ENCODE assay signal across 9 cellular contexts in the genomic region with DNA sequence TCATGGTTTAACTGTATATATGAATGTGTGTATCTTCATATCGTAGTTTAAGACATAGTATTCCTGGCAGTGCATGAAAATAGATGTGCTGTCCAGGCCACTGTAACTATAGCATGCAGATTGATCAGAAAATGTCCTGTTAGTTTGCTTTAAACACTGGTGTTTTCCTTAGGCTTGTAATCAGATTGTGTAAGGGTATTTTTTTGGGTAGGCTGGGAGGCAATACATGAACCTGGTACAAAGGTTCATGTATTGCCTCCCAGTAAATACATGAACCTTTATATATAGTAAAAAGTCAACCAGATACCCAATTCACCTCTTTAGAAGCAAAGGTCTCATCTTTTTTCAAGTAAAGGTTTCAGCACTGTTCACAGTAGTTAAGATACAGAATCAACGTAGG. TPM values are rescaled to one million over a fixed set of nuclear protein-coding genes. Genes with fewer than 3 reads are reported as not detected.
A peak's percentile ranks its signal among the peaks of the same experiment; 100 is the strongest.
DNase-seq lines count a peak whose midpoint lies in the region; ATAC-seq and TF ChIP-seq lines count a peak whose summit lies in the region.
"Had no signal": no experiment of that assay in that cellular context is flagged by ENCODE, and none has a peak within 500 bp of the region (broad histone marks: within the 10 kb centered on the region; RNA-seq: fewer than 3 reads in every experiment).

No MANE protein-coding gene starts in this region.

- peak overlapping the region in 2 of 4 donors; percentile 98 to 99 for H3K27ac ChIP-seq in transverse colon

- H3K4me3 ChIP-seq in iPS-15b (ENCODE audit: low read depth, low read length) (peak overlapping the region; percentile 99), transverse colon (peak overlapping the region in 2 of 4 donors; percentile 88 to 93)

- intact Hi-C loops in transverse colon (cut with DNase I; ENCODE audit: low total_unique reads), result no loop called here

- in situ Hi-C loops in transverse colon (cut with MboI; ENCODE audit: low pct_ligation_motif_present in 1 of 4, low pct_unique_long_range_greater_than_20kb in 1 of 4, low sequenced_read_pairs in 3 of 4), result no loop called here

- H3K36me3 ChIP-seq in iPS-15b (ENCODE audit: control insufficient read depth, insufficient read depth, low read length) (no peaks in the 10 kb centered on the region), transverse colon (no peaks in the 10 kb centered on the region)

- H3K4me1 Mint-ChIP-seq in T-helper 1 cell treated with Interleukin-12 subunit alpha and Interleukin-12 subunit beta and Interleukin-4 antibody, amounts not matched to agents 30 μg/mL and 1 μg/mL, for 36 hours (ENCODE audit: low read depth), result peaks cover 34% of the 10 kb centered on the region
- peaks cover 41% of the 10 kb centered on the region for H3K4me1 Mint-ChIP-seq in activated CD8-positive, alpha-beta T cell treated with anti-CD3 and anti-CD28 coated beads, Interleukin-2, amount 10 ng/mL, durations not matched to agents 7 days and 5 days (ENCODE audit: low read depth)
- H3K4me1 Mint-ChIP-seq in stimulated activated memory B cell treated with anti-CD40 and anti-IgM and Interleukin-4, amounts not matched to agents 10 μg/mL and 1 μg/mL and 100 μg/mL, for 72 hours, result peaks cover 50% of the 10 kb centered on the region

- peaks cover 7% of the 10 kb centered on the region for H3K36me3 Mint-ChIP-seq in T-helper 1 cell treated with Interleukin-12 subunit alpha and Interleukin-12 subunit beta and Interleukin-4 antibody, amounts not matched to agents 30 μg/mL and 1 μg/mL, for 36 hours (ENCODE audit: low read depth)
- peaks cover 16% of the 10 kb centered on the region for H3K36me3 Mint-ChIP-seq in activated CD8-positive, alpha-beta T cell treated with anti-CD3 and anti-CD28 coated beads, Interleukin-2, amount 10 ng/mL, durations not matched to agents 7 days and 5 days (ENCODE audit: low read depth)
- peaks cover 9% of the 10 kb centered on the region for H3K36me3 Mint-ChIP-seq in stimulated activated memory B cell treated with anti-CD40 and anti-IgM and Interleukin-4, amounts not matched to agents 10 μg/mL and 1 μg/mL and 100 μg/mL, for 72 hours

- H3K9me3 ChIP-seq in iPS-15b (ENCODE audit: control insufficient read depth, insufficient read depth, low read length) (no peaks in the 10 kb centered on the region), transverse colon (no peaks in the 10 kb centered on the region)

- peak overlapping the region; percentile 96 for H3K27ac Mint-ChIP-seq in T-helper 1 cell treated with Interleukin-12 subunit alpha and Interleukin-12 subunit beta and Interleukin-4 antibody, amounts not matched to agents 30 μg/mL and 1 μg/mL, for 36 hours
- peak overlapping the region; percentile 17 for H3K27ac Mint-ChIP-seq in activated CD8-positive, alpha-beta T cell treated with anti-CD3 and anti-CD28 coated beads, Interleukin-2, amount 10 ng/mL, durations not matched to agents 7 days and 5 days
- H3K27ac Mint-ChIP-seq in stimulated activated memory B cell treated with anti-CD40 and anti-IgM and Interleukin-4, amounts not matched to agents 10 μg/mL and 1 μg/mL and 100 μg/mL, for 72 hours, result no peak overlapping the region

- H3K4me1 ChIP-seq in iPS-15b (ENCODE audit: control insufficient read depth, insufficient read depth, low read length) (no peaks in the 10 kb centered on the region), transverse colon (peaks cover 10 to 49% (median 18%) of the 10 kb centered on the region in 4 donors)

- H3K27me3 Mint-ChIP-seq in T-helper 1 cell treated with Interleukin-12 subunit alpha and Interleukin-12 subunit beta and Interleukin-4 antibody, amounts not matched to agents 30 μg/mL and 1 μg/mL, for 36 hours (ENCODE audit: low read depth), result no peaks in the 10 kb centered on the region
- H3K27me3 Mint-ChIP-seq in activated CD8-positive, alpha-beta T cell treated with anti-CD3 and anti-CD28 coated beads, Interleukin-2, amount 10 ng/mL, durations not matched to agents 7 days and 5 days (ENCODE audit: low read depth), result no peaks in the 10 kb centered on the region
- H3K27me3 Mint-ChIP-seq in stimulated activated memory B cell treated with anti-CD40 and anti-IgM and Interleukin-4, amounts not matched to agents 10 μg/mL and 1 μg/mL and 100 μg/mL, for 72 hours, result no peaks in the 10 kb centered on the region

- no peak overlapping the region for H3K9ac ChIP-seq in iPS-15b (ENCODE audit: low read depth, low read length)

- CTCF ChIA-PET in activated CD8-positive, alpha-beta T cell treated with anti-CD3 and anti-CD28 coated beads, Interleukin-2, amount 10 ng/mL, durations not matched to agents 7 days and 5 days (lab: Charles Lee), result no interaction called here

- TF ChIP-seq POLR2A in transverse colon (IDR thresholded peaks at IDR 0.05), result no peak

- DNase-seq in T-helper 1 cell (no peak), transverse colon (no peak), nucleus accumbens (lab: John Stamatoyannopoulos, UW) (no peak)
- no peak for DNase-seq in activated CD8-positive, alpha-beta T cell treated with anti-CD3 and anti-CD28 coated beads, Interleukin-2, amount 10 ng/mL, durations not matched to agents 7 days and 5 days
- DNase-seq: activated CD4-positive, alpha-beta T cell treated with anti-CD3 and anti-CD28 coated beads for 1 hour had no signal

- ATAC-seq in activated CD8-positive, alpha-beta T cell treated with anti-CD3 and anti-CD28 coated beads, Interleukin-2, amount 10 ng/mL, durations not matched to agents 7 days and 5 days, result no peak
- ATAC-seq in stimulated activated memory B cell treated with anti-CD40 and anti-IgM and Interleukin-4, amounts not matched to agents 10 μg/mL and 1 μg/mL and 100 μg/mL, for 72 hours, result no peak
- no peak for ATAC-seq in HG03045 (IDR thresholded peaks at IDR 0.05; ENCODE audit: unreplicated experiment)

- WGBS in transverse colon (ENCODE audit: low coverage in 1 of 2), 2 donors, result 75 to 76% methylated on average over 2 of the region's 2 CpGs

- no peak for TF ChIP-seq EP300 in transverse colon (IDR thresholded peaks at IDR 0.05; ENCODE audit: low read depth)

- H3K9me3 Mint-ChIP-seq in T-helper 1 cell treated with Interleukin-12 subunit alpha and Interleukin-12 subunit beta and Interleukin-4 antibody, amounts not matched to agents 30 μg/mL and 1 μg/mL, for 36 hours, result no peaks in the 10 kb centered on the region
- no peaks in the 10 kb centered on the region for H3K9me3 Mint-ChIP-seq in activated CD8-positive, alpha-beta T cell treated with anti-CD3 and anti-CD28 coated beads, Interleukin-2, amount 10 ng/mL, durations not matched to agents 7 days and 5 days (ENCODE audit: insufficient read depth)
- no peaks in the 10 kb centered on the region for H3K9me3 Mint-ChIP-seq in stimulated activated memory B cell treated with anti-CD40 and anti-IgM and Interleukin-4, amounts not matched to agents 10 μg/mL and 1 μg/mL and 100 μg/mL, for 72 hours

- H3K4me3 Mint-ChIP-seq in T-helper 1 cell treated with Interleukin-12 subunit alpha and Interleukin-12 subunit beta and Interleukin-4 antibody, amounts not matched to agents 30 μg/mL and 1 μg/mL, for 36 hours, result peak overlapping the region; percentile 95
- H3K4me3 Mint-ChIP-seq in activated CD8-positive, alpha-beta T cell treated with anti-CD3 and anti-CD28 coated beads, Interleukin-2, amount 10 ng/mL, durations not matched to agents 7 days and 5 days, result peak overlapping the region; percentile 96
- peak overlapping the region; percentile 41 for H3K4me3 Mint-ChIP-seq in stimulated activated memory B cell treated with anti-CD40 and anti-IgM and Interleukin-4, amounts not matched to agents 10 μg/mL and 1 μg/mL and 100 μg/mL, for 72 hours

- POLR2A ChIA-PET in activated CD8-positive, alpha-beta T cell treated with anti-CD3 and anti-CD28 coated beads, Interleukin-2, amount 10 ng/mL, durations not matched to agents 7 days and 5 days (lab: Charles Lee), result interaction anchor here (1.1 to 3.5 kb wide), 2 partner anchors 43 to 61 kb away, joined by 4 to 34 read pairs; a partner anchor contains a TSS

- no peak for TF ChIP-seq CTCF in transverse colon (IDR thresholded peaks at IDR 0.05)

- H3K27me3 ChIP-seq in iPS-15b (ENCODE audit: control insufficient read depth, insufficient read depth, low read length) (no peaks in the 10 kb centered on the region), transverse colon (no peaks in the 10 kb centered on the region)

RNA-seq across cellular contexts. Expression of a gene that starts 1.6 kb away (rescaled TPM):
- total RNA-seq in activated CD8-positive, alpha-beta T cell treated with anti-CD3 and anti-CD28 coated beads, Interleukin-2, amount 10 ng/mL, durations not matched to agents 7 days and 5 days, result 10 to 100 TPM; 22.5 to 22.6 TPM
- 10 to 100 TPM; 10.1 to 80.8 (median 30.7) TPM for total RNA-seq in transverse colon

RNA-seq across cellular contexts. Expression of a gene that starts 20.1 kb away (rescaled TPM):
- 100 to 1,000 TPM; 266 to 267 TPM for total RNA-seq in activated CD8-positive, alpha-beta T cell treated with anti-CD3 and anti-CD28 coated beads, Interleukin-2, amount 10 ng/mL, durations not matched to agents 7 days and 5 days
- 100 to 1,000 TPM; 282 to 531 (median 394) TPM for total RNA-seq in transverse colon

RNA-seq across cellular contexts. Expression of a gene that starts 44.7 kb away (rescaled TPM):
- total RNA-seq in activated CD8-positive, alpha-beta T cell treated with anti-CD3 and anti-CD28 coated beads, Interleukin-2, amount 10 ng/mL, durations not matched to agents 7 days and 5 days, result 100 to 1,000 TPM; 322 to 336 TPM
- total RNA-seq in transverse colon, result 100 to 1,000 TPM in 2 of 4 donors, 10 to 100 TPM in 2; 75.9 to 149 (median 108) TPM

RNA-seq across cellular contexts. Expression of a gene that starts 45.3 kb away (rescaled TPM):
- total RNA-seq in activated CD8-positive, alpha-beta T cell treated with anti-CD3 and anti-CD28 coated beads, Interleukin-2, amount 10 ng/mL, durations not matched to agents 7 days and 5 days, result 100 to 1,000 TPM; 153 to 162 TPM
- total RNA-seq in transverse colon, result 100 to 1,000 TPM in 2 of 4 donors, 1 to 10 TPM in 2; 3.4 to 151 (median 56.4) TPM

Comparison
In these comparisons a context has a peak if more than half of its experiments do, and no peak if none do; other contexts are left out.
1. H3K4me3 Mint-ChIP-seq: peak in every context shown above with its lines; median percentile 96 in activated CD8-positive, alpha-beta T cell treated with anti-CD3 and anti-CD28 coated beads, Interleukin-2, amount 10 ng/mL, durations not matched to agents 7 days and 5 days; 95 in T-helper 1 cell treated with Interleukin-12 subunit alpha and Interleukin-12 subunit beta and Interleukin-4 antibody, amounts not matched to agents 30 μg/mL and 1 μg/mL, for 36 hours; 41 in stimulated activated memory B cell treated with anti-CD40 and anti-IgM and Interleukin-4, amounts not matched to agents 10 μg/mL and 1 μg/mL and 100 μg/mL, for 72 hours.